ENCODE assay signal across 16 cellular contexts in genomic region chr2:188383158-188383557, GRCh38.
DNase-seq lines count a peak whose midpoint lies in the region; ATAC-seq, FAIRE-seq and TF ChIP-seq lines count a peak whose summit lies in the region.
"Had no signal": no experiment of that assay in that cellular context is flagged by ENCODE, and none has a peak within 500 bp of the region (broad histone marks: within the 10 kb centered on the region; RNA-seq: fewer than 3 reads in every experiment).

No MANE protein-coding gene starts in this region.

- TF ChIP-seq CTCF in fibroblast of mammary gland (conservative IDR thresholded peaks at IDR 0.05; ENCODE audit: control insufficient read depth, insufficient read depth, low read depth, low read length) (no peak), ovary (IDR thresholded peaks at IDR 0.05) (no peak)

- H3K79me2 ChIP-seq in ACC112 (ENCODE audit: control insufficient read depth, insufficient read depth, low read length, unreplicated experiment) = no peaks in the 10 kb centered on the region

- H3K4me1 ChIP-seq in ACC112 (ENCODE audit: control insufficient read depth, insufficient read depth, low read length, unreplicated experiment) (peaks cover 13% of the 10 kb centered on the region), SJSA1 (replicated peaks) (peaks cover 25% of the 10 kb centered on the region), ovary (ENCODE audit: insufficient read depth) (peaks cover 4% of the 10 kb centered on the region)

- no peaks in the 10 kb centered on the region for H3K4me1 Mint-ChIP-seq in activated CD4-positive, alpha-beta T cell treated with anti-CD3 and anti-CD28 coated beads, Interleukin-2, amount 10 ng/mL, durations not matched to agents 7 days and 5 days
- H3K4me1 Mint-ChIP-seq: stimulated activated effector memory CD8-positive, alpha-beta T cell treated with anti-CD3 and anti-CD28 coated beads, Interleukin-12 subunit alpha, Interleukin-12 subunit beta, amount 100 ng/mL, for 72 hours had no signal

- TF ChIP-seq EP300 in ovary (IDR thresholded peaks at IDR 0.05) = no peak

- no peak for FAIRE-seq in HTR-8/SVneo (lab: Jason Lieb, UNC)

- H3K27me3 Mint-ChIP-seq in activated CD4-positive, alpha-beta T cell treated with anti-CD3 and anti-CD28 coated beads, Interleukin-2, amount 10 ng/mL, durations not matched to agents 7 days and 5 days = no peaks in the 10 kb centered on the region
- H3K27me3 Mint-ChIP-seq: natural killer cell treated with Interleukin-12 subunit alpha and Interleukin-12 subunit beta and Interleukin-15 and Interleukin-18, amount 100 ng/mL, for 72 hours had no signal

- H3K27me3 ChIP-seq in ACC112 (ENCODE audit: insufficient read depth, low read length) (no peaks in the 10 kb centered on the region), SJSA1 (replicated peaks) (no peaks in the 10 kb centered on the region), ovary (no peaks in the 10 kb centered on the region)

- POLR2A ChIA-PET in activated CD4-positive, alpha-beta T cell treated with anti-CD3 and anti-CD28 coated beads, Interleukin-2, amount 10 ng/mL, durations not matched to agents 7 days and 5 days (lab: Charles Lee) = no interaction called here

- WGBS in ovary, 3 donors = 4 to 20% (median 6%) methylated on average over 1 of the region's 1 CpG

- DNase-seq in SJSA1 (ENCODE audit: low read depth in 1 of 2, low spot score in 2 of 2) (peak in 1 of 2 experiments; percentile 55), fibroblast of mammary gland (ENCODE audit: low read depth) (peak; percentile 27), ovary (no peak), activated T-cell treated with anti-CD3 and anti-CD28 coated beads for 4 hours (no peak), HTR-8/SVneo (ENCODE audit: insufficient read length, low spot score) (no peak)
- DNase-seq in activated CD4-positive, alpha-beta T cell treated with anti-CD3 and anti-CD28 coated beads, Interleukin-2, amount 10 ng/mL, durations not matched to agents 7 days and 5 days = no peak
- DNase-seq: activated CD8-positive, alpha-beta T cell treated with anti-CD3 and anti-CD28 coated beads, Interleukin-2, amount 10 ng/mL, durations not matched to agents 7 days and 5 days; activated effector memory CD4-positive, alpha-beta T cell treated with anti-CD3 and anti-CD28 coated beads, Interleukin-2, amount 50 U/mL, for 16 hours; hippocampal formation; NCI-H2171; retina had no signal

- ATAC-seq in GM18907 (IDR thresholded peaks at IDR 0.05; ENCODE audit: unreplicated experiment) = no peak
- ATAC-seq: activated CD8-positive, alpha-beta T cell treated with anti-CD3 and anti-CD28 coated beads, Interleukin-2, amount 10 ng/mL, durations not matched to agents 7 days and 5 days; natural killer cell treated with Interleukin-12 subunit alpha and Interleukin-12 subunit beta and Interleukin-15 and Interleukin-18, amount 100 ng/mL, for 72 hours; stimulated activated effector memory CD8-positive, alpha-beta T cell treated with anti-CD3 and anti-CD28 coated beads, Interleukin-12 subunit alpha, Interleukin-12 subunit beta, amount 100 ng/mL, for 72 hours had no signal

- H3K4me3 ChIP-seq in ACC112 (ENCODE audit: low read depth, low read length) (peak overlapping the region; percentile 65), SJSA1 (peak overlapping the region; percentile 20), fibroblast of mammary gland (ENCODE audit: control insufficient read depth, low read depth, low read length) (no peak overlapping the region), ovary (peak overlapping the region; percentile 19)
- H3K4me3 ChIP-seq: SK-N-MC had no signal

- peak overlapping the region; percentile 67; the same call in 1 of the 2 replicates for H3K27ac ChIP-seq in ACC112 (ENCODE audit: low read depth, low read length)
- peak overlapping the region; percentile 99 for H3K27ac ChIP-seq in SJSA1
- no peak overlapping the region for H3K27ac ChIP-seq in ovary
- H3K27ac ChIP-seq: SK-N-MC had no signal

- CTCF ChIA-PET in activated CD4-positive, alpha-beta T cell treated with anti-CD3 and anti-CD28 coated beads, Interleukin-2, amount 10 ng/mL, durations not matched to agents 7 days and 5 days (lab: Charles Lee) = no interaction called here

- H3K27ac Mint-ChIP-seq in activated CD4-positive, alpha-beta T cell treated with anti-CD3 and anti-CD28 coated beads, Interleukin-2, amount 10 ng/mL, durations not matched to agents 7 days and 5 days = no peak overlapping the region
- H3K27ac Mint-ChIP-seq: activated CD8-positive, alpha-beta T cell treated with anti-CD3 and anti-CD28 coated beads, Interleukin-2, amount 10 ng/mL, durations not matched to agents 7 days and 5 days; natural killer cell treated with Interleukin-12 subunit alpha and Interleukin-12 subunit beta and Interleukin-15 and Interleukin-18, amount 100 ng/mL, for 72 hours; stimulated activated effector memory CD8-positive, alpha-beta T cell treated with anti-CD3 and anti-CD28 coated beads, Interleukin-12 subunit alpha, Interleukin-12 subunit beta, amount 100 ng/mL, for 72 hours had no signal

- intact Hi-C loops in ovary (cut with DNase I) = no loop called here

- H3K9me3 ChIP-seq in SJSA1 (replicated peaks) = 0 out of 2 replicates have a peak, but pooled peaks cover 4% of the 10 kb centered on the region
- H3K9me3 ChIP-seq in ovary = no peaks in the 10 kb centered on the region

- peaks cover 2% of the 10 kb centered on the region for H3K9me3 Mint-ChIP-seq in activated CD4-positive, alpha-beta T cell treated with anti-CD3 and anti-CD28 coated beads, Interleukin-2, amount 10 ng/mL, durations not matched to agents 7 days and 5 days

- H3K36me3 ChIP-seq in ACC112 (ENCODE audit: insufficient read depth, low read length) = peaks cover 11% of the 10 kb centered on the region; the same call in 1 of the 2 replicates
- H3K36me3 ChIP-seq in SJSA1 = peaks cover 24% of the 10 kb centered on the region
- H3K36me3 ChIP-seq in ovary = no peaks in the 10 kb centered on the region

- no peaks in the 10 kb centered on the region for H3K36me3 Mint-ChIP-seq in activated CD4-positive, alpha-beta T cell treated with anti-CD3 and anti-CD28 coated beads, Interleukin-2, amount 10 ng/mL, durations not matched to agents 7 days and 5 days (ENCODE audit: low read depth)
- H3K36me3 Mint-ChIP-seq: natural killer cell treated with Interleukin-12 subunit alpha and Interleukin-12 subunit beta and Interleukin-15 and Interleukin-18, amount 100 ng/mL, for 72 hours; stimulated activated effector memory CD8-positive, alpha-beta T cell treated with anti-CD3 and anti-CD28 coated beads, Interleukin-12 subunit alpha, Interleukin-12 subunit beta, amount 100 ng/mL, for 72 hours had no signal

- H2AFZ ChIP-seq in ACC112 (ENCODE audit: low read length, unreplicated experiment) = peak overlapping the region; percentile 36

- no peak for TF ChIP-seq POLR2A in ovary (IDR thresholded peaks at IDR 0.05)

- H3K4me3 Mint-ChIP-seq in activated CD4-positive, alpha-beta T cell treated with anti-CD3 and anti-CD28 coated beads, Interleukin-2, amount 10 ng/mL, durations not matched to agents 7 days and 5 days = no peak overlapping the region
- H3K4me3 Mint-ChIP-seq: activated CD8-positive, alpha-beta T cell treated with anti-CD3 and anti-CD28 coated beads, Interleukin-2, amount 10 ng/mL, durations not matched to agents 7 days and 5 days; natural killer cell treated with Interleukin-12 subunit alpha and Interleukin-12 subunit beta and Interleukin-15 and Interleukin-18, amount 100 ng/mL, for 72 hours; stimulated activated effector memory CD8-positive, alpha-beta T cell treated with anti-CD3 and anti-CD28 coated beads, Interleukin-12 subunit alpha, Interleukin-12 subunit beta, amount 100 ng/mL, for 72 hours had no signal

Comparison
In these comparisons a context has a peak if more than half of its experiments do, and no peak if none do; other contexts are left out.
1. H3K27ac ChIP-seq: peak in ACC112 (single experiment) and SJSA1 (single experiment); none in ovary (0 of 2).